Comparison of ENCODE assay signal across 8 cellular contexts in the genomic region with DNA sequence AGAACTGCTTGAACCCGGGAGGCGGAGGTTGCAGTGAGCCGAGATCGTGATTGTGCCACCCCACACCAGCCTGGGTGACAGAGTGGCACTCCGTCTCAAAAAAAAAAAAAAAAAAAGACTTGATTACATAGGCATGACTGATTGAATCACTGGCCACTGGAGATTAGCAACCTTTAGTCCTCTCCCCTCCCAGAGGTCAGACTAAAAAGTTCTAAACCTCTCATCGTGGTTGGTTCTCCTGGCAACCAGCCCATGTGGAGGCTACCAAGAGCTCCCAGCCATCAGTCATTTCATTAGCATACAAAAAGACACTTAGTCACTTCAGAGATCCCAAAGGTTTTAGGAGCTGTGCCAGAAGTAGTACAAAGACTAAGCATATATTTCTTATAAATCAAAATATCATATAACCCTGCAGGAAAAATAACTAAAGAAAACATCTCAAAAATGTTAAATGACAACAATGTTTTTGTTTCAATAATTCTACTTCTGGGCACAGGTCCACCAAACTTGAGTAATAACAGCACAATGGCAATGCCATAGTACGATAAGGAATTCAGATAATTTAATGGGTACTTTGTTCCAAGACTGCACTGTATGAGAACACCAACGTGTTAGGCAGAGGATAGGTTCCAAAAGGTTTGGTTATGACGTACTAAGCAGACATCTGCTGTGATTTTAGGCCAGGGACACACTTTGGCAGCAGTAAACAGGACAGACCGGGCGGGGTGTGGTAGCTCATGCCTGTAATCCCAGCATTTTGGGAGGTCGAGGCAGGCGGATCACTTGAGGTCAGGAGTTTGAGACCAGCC. TPM values are rescaled to one million over a fixed set of nuclear protein-coding genes. Genes with fewer than 3 reads are reported as not detected.
DNase-seq lines count a peak whose midpoint lies in the region; ATAC-seq and TF ChIP-seq lines count a peak whose summit lies in the region.

No MANE protein-coding gene starts in this region.

- no peak for ATAC-seq in HG03159 (IDR thresholded peaks at IDR 0.05; ENCODE audit: unreplicated experiment)

- no peak overlapping the region for H3K9ac ChIP-seq in NT2/D1 (ENCODE audit: insufficient read length, low read depth)

- TF ChIP-seq POLR2A in prostate gland (IDR thresholded peaks at IDR 0.05), result no peak

- intact Hi-C loops in prostate gland (cut with DNase I), result no loop called here

- peaks cover 4% of the 10 kb centered on the region for H3K4me1 ChIP-seq in NT2/D1 (ENCODE audit: insufficient read depth, insufficient read length)
- H3K4me1 ChIP-seq in prostate gland (replicated peaks), result no peaks in the 10 kb centered on the region

- 48% methylated on average over 13 of the region's 13 CpGs for WGBS in prostate gland

- H3K27me3 ChIP-seq in NT2/D1 (ENCODE audit: insufficient read depth, insufficient read length), result no peaks in the 10 kb centered on the region
- H3K27me3 ChIP-seq in prostate gland (replicated peaks; ENCODE audit: insufficient read depth), result no peaks in the 10 kb centered on the region

- DNase-seq in SIG-M5 treated with dmso at 0.1 percent for 504 hours (lab: John Stamatoyannopoulos, UW; ENCODE audit: unreplicated experiment) (peak; percentile 22), SIG-M5 (lab: John Stamatoyannopoulos, UW) (no peak), NT2/D1 (ENCODE audit: low read depth, low spot score) (peak; percentile 48), epidermal melanocyte (ENCODE audit: insufficient read length, low spot score) (peak; percentile 57), prostate gland (ENCODE audit: low spot score) (peak; percentile 59), activated gamma-delta T cell (lab: John Stamatoyannopoulos, UW) (no peak), DMS153 treated with DMSO at 0.1 percent for 48 hours (lab: John Stamatoyannopoulos, UW; ENCODE audit: unreplicated experiment) (no peak)

- H3K36me3 ChIP-seq in NT2/D1 (ENCODE audit: insufficient read depth, insufficient read length, low read length), result peaks cover 6% of the 10 kb centered on the region
- H3K36me3 ChIP-seq in prostate gland, result no peaks in the 10 kb centered on the region

- H3K27ac ChIP-seq in prostate gland, result peak overlapping the region; percentile 28 to 50

- H3K4me3 ChIP-seq in NT2/D1 (ENCODE audit: insufficient read length, low read depth) (no peak overlapping the region), prostate gland (no peak overlapping the region)

- no peak for TF ChIP-seq CTCF in prostate gland (IDR thresholded peaks at IDR 0.05)

- H3K9me3 ChIP-seq in NT2/D1 (ENCODE audit: insufficient read depth, low read length) (no peaks in the 10 kb centered on the region), prostate gland (no peaks in the 10 kb centered on the region)

RNA-seq across cellular contexts. Expression of a gene that starts 18.1 kb away (rescaled TPM):
- 10 to 100 TPM; 36.2 to 47.5 TPM for total RNA-seq in prostate gland

RNA-seq across cellular contexts. Expression of a gene that starts 47.2 kb away (rescaled TPM):
- total RNA-seq in prostate gland, result 1 to 10 TPM in 1 of 2 donors, under 1 TPM in 1; 0.32 to 1.6 TPM

Comparison
In these comparisons a context has a peak if more than half of its experiments do, and no peak if none do; other contexts are left out.
1. DNase-seq: peak in SIG-M5 treated with dmso at 0.1 percent for 504 hours (single experiment), NT2/D1 (single experiment), epidermal melanocyte (single experiment) and prostate gland (single experiment); none in SIG-M5 (single experiment), activated gamma-delta T cell (single experiment) and DMS153 treated with DMSO at 0.1 percent for 48 hours (single experiment).